In genomic region chr11:118259138-118259537, GRCh38 we compare ENCODE assay signal across 35 cellular contexts. TPM values are rescaled to one million over a fixed set of nuclear protein-coding genes. Genes with fewer than 3 reads are reported as not detected.
"Had no signal": no experiment of that assay in that cellular context is flagged by ENCODE, and none has a peak within 500 bp of the region (broad histone marks: within the 10 kb centered on the region; RNA-seq: fewer than 3 reads in every experiment).

No MANE protein-coding gene starts in this region.

- H3K9me3 Mint-ChIP-seq: activated CD4-positive, alpha-beta memory T cell treated with anti-CD3 and anti-CD28 coated beads for 36 hours; activated naive CD4-positive, alpha-beta T cell treated with anti-CD3 and anti-CD28 coated beads for 36 hours; activated naive CD4-positive, alpha-beta T cell treated with anti-CD3 and anti-CD28 coated beads, Interleukin-2, amount 50 U/mL, for 72 hours; central memory CD8-positive, alpha-beta T cell; T-helper 1 cell treated with Interleukin-12 subunit alpha and Interleukin-12 subunit beta and Interleukin-4 antibody, amounts not matched to agents 30 μg/mL and 1 μg/mL, for 36 hours had no signal

- H3K4me3 Mint-ChIP-seq: activated B cell treated with CpG ODN at 0.5 μM for 24 hours; activated CD4-positive, alpha-beta memory T cell treated with anti-CD3 and anti-CD28 coated beads for 36 hours; activated CD4-positive, alpha-beta T cell treated with anti-CD3 and anti-CD28 coated beads, Interleukin-2, amount 10 ng/mL, durations not matched to agents 24 days and 14 days; activated CD8-positive, alpha-beta memory T cell treated with anti-CD3 and anti-CD28 coated beads, Interleukin-2, amount 10 ng/mL, durations not matched to agents 7 days and 5 days; activated CD8-positive, alpha-beta T cell treated with anti-CD3 and anti-CD28 coated beads, Interleukin-2, amount 10 ng/mL, durations not matched to agents 7 days and 5 days; activated naive CD4-positive, alpha-beta T cell treated with anti-CD3 and anti-CD28 coated beads for 36 hours; brain; central memory CD8-positive, alpha-beta T cell; T-helper 1 cell treated with Interleukin-12 subunit alpha and Interleukin-12 subunit beta and Interleukin-4 antibody, amounts not matched to agents 30 μg/mL and 1 μg/mL, for 36 hours; T-helper 2 cell treated with Interferon-gamma antibody and Interleukin-4, amounts not matched to agents 5 μg/mL and 100 μg/mL, for 36 hours had no signal

- DNase-seq: activated B cell treated with CpG ODN at 0.5 μM for 24 hours; activated CD4-positive, alpha-beta memory T cell treated with anti-CD3 and anti-CD28 coated beads for 36 hours; activated CD4-positive, alpha-beta T cell treated with anti-CD3 and anti-CD28 coated beads for 4 hours; activated CD4-positive, alpha-beta T cell treated with anti-CD3 and anti-CD28 coated beads, Interleukin-2, amount 10 ng/mL, durations not matched to agents 24 days and 14 days; activated CD4-positive, alpha-beta T cell treated with anti-CD3 and anti-CD28 coated beads, Interleukin-2, amount 50 U/mL, for 1 hour; activated CD4-positive, alpha-beta T cell treated with anti-CD3 and anti-CD28 coated beads, Interleukin-2, amount 50 U/mL, for 4 hours; activated CD4-positive, CD25-positive, alpha-beta regulatory T cell treated with anti-CD3 and anti-CD28 coated beads, Interleukin-2, amount 50 U/mL, for 72 hours; activated CD8-positive, alpha-beta memory T cell treated with anti-CD3 and anti-CD28 coated beads for 24 hours; activated CD8-positive, alpha-beta memory T cell treated with anti-CD3 and anti-CD28 coated beads, Interleukin-2, amount 10 ng/mL, durations not matched to agents 7 days and 5 days; activated CD8-positive, alpha-beta memory T cell treated with anti-CD3 and anti-CD28 coated beads, Interleukin-2, amount 50 U/mL, for 48 hours; activated effector memory CD4-positive, alpha-beta T cell treated with Interleukin-2 at 50 U/mL for 16 hours; activated gamma-delta T cell; activated naive CD4-positive, alpha-beta T cell; activated naive CD4-positive, alpha-beta T cell treated with anti-CD3 and anti-CD28 coated beads for 36 hours; activated naive CD4-positive, alpha-beta T cell treated with anti-CD3 and anti-CD28 coated beads, Interleukin-2, amount 50 U/mL, for 16 hours; activated T-cell treated with anti-CD3 and anti-CD28 coated beads, Interleukin-2, amount 50 U/mL, for 1 hour; activated T-cell treated with anti-CD3 and anti-CD28 coated beads, Interleukin-2, amount 50 U/mL, for 48 hours; amygdala; anterior cingulate cortex; caudate nucleus; cerebellar nuclear complex; T-helper 9 cell had no signal

- H3K9me3 ChIP-seq: ascending aorta had no signal

- H3K27me3 ChIP-seq: ascending aorta had no signal

- H3K27me3 Mint-ChIP-seq: activated CD4-positive, alpha-beta memory T cell treated with anti-CD3 and anti-CD28 coated beads for 36 hours; activated CD4-positive, alpha-beta T cell treated with anti-CD3 and anti-CD28 coated beads, Interleukin-2, amount 10 ng/mL, durations not matched to agents 24 days and 14 days had no signal

- H3K36me3 ChIP-seq: ascending aorta, cardiac muscle cell had no signal

- H3K27ac Mint-ChIP-seq: activated B cell treated with CpG ODN at 0.5 μM for 24 hours; activated CD4-positive, alpha-beta memory T cell treated with anti-CD3 and anti-CD28 coated beads for 36 hours; activated CD8-positive, alpha-beta memory T cell treated with anti-CD3 and anti-CD28 coated beads, Interleukin-2, amount 10 ng/mL, durations not matched to agents 7 days and 5 days; activated naive CD4-positive, alpha-beta T cell treated with anti-CD3 and anti-CD28 coated beads for 36 hours; activated naive CD4-positive, alpha-beta T cell treated with anti-CD3 and anti-CD28 coated beads, Interleukin-2, amount 50 U/mL, for 72 hours; activated T-helper 2 cell treated with anti-CD3 and anti-CD28 coated beads, Interferon-gamma antibody, Interleukin-2, Interleukin-4, amounts not matched to agents 10 μg/mL and 5 μg/mL and 100 μg/mL, durations not matched to agents 14 hours and 24 hours and 36 hours; brain; T-helper 1 cell treated with Interleukin-12 subunit alpha and Interleukin-12 subunit beta and Interleukin-4 antibody, amounts not matched to agents 30 μg/mL and 1 μg/mL, for 36 hours; T-helper 2 cell treated with Interferon-gamma antibody and Interleukin-4, amounts not matched to agents 5 μg/mL and 100 μg/mL, for 36 hours had no signal

- H3K27ac ChIP-seq: ascending aorta, cardiac muscle cell, VCaP had no signal

- H3K36me3 Mint-ChIP-seq: brain had no signal

- FAIRE-seq: bronchial epithelial cell, TTC549 had no signal

- H3K4me1 ChIP-seq: ascending aorta had no signal

- ATAC-seq: activated CD8-positive, alpha-beta memory T cell treated with anti-CD3 and anti-CD28 coated beads, Interleukin-2, amount 10 ng/mL, durations not matched to agents 7 days and 5 days; activated CD8-positive, alpha-beta T cell treated with anti-CD3 and anti-CD28 coated beads, Interleukin-2, amount 10 ng/mL, durations not matched to agents 7 days and 5 days had no signal

- H3K4me3 ChIP-seq: ascending aorta, cardiac muscle cell had no signal

RNA-seq across cellular contexts. Expression of gene MPZL2, which starts 5.0 kb away (rescaled TPM):
- total RNA-seq: activated B cell treated with CpG ODN at 0.5 μM for 24 hours, cardiac muscle cell, chondrocyte had no signal

RNA-seq across cellular contexts. Expression of gene JAML, which starts 34.3 kb away (rescaled TPM):
- total RNA-seq: ascending aorta, bronchial epithelial cell, cardiac muscle cell, chondrocyte had no signal
- polyA plus RNA-seq: cardiac muscle cell had no signal

RNA-seq across cellular contexts. Expression of gene CD3E, which starts 45.4 kb away (rescaled TPM):
- total RNA-seq: ascending aorta, bronchial epithelial cell, cardiac muscle cell, chondrocyte had no signal
- polyA plus RNA-seq: cardiac muscle cell had no signal
